18 cellular contexts compared by ENCODE assay signal in the genomic region with DNA sequence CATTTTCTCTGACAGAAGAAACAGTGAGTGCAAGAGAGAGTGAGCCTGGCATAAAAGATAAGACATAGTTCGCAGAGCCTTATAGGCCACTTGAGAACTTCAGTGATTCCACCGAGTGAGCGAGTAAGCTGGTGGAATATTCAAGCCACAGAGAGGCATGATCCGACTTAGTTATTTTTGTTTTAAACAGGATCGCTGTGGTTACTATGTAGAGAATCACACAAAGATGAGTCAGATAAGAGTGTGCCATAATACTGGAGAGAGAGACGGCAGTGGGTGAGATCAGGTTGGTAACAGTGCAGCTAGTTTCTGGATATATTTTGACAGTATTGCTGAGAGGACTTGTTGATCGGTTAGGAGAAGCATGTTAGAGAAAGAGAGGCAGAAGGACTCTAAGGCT.
DNase-seq lines count a peak whose midpoint lies in the region; ATAC-seq and TF ChIP-seq lines count a peak whose summit lies in the region.
"Had no signal": no experiment of that assay in that cellular context is flagged by ENCODE, and none has a peak within 500 bp of the region (broad histone marks: within the 10 kb centered on the region; RNA-seq: fewer than 3 reads in every experiment).

No MANE protein-coding gene starts in this region.

- no peak overlapping the region for H3K4me3 Mint-ChIP-seq in stimulated activated naive CD8-positive, alpha-beta T cell treated with anti-CD3 and anti-CD28 coated beads, Interleukin-15, amount 100 ng/mL, for 72 hours
- H3K4me3 Mint-ChIP-seq in activated CD8-positive, alpha-beta T cell treated with anti-CD3 and anti-CD28 coated beads for 36 hours, result no peak overlapping the region
- H3K4me3 Mint-ChIP-seq: T-cell, WTC11 had no signal

- DNase-seq in AG09309 (ENCODE audit: low read depth) (peak; percentile 52), HS-5 (ENCODE audit: low read depth) (peak; percentile 3), astrocyte of the spinal cord (ENCODE audit: low read depth, low spot score) (peak; percentile 21), kidney tubule cell (ENCODE audit: low spot score) (peak; percentile 74), KBM-7 (no peak), UCSD-AML1 (lab: John Stamatoyannopoulos, UW; ENCODE audit: unreplicated experiment) (no peak)
- DNase-seq in stimulated activated naive CD8-positive, alpha-beta T cell treated with anti-CD3 and anti-CD28 coated beads, Interleukin-15, amount 100 ng/mL, for 72 hours, result no peak
- no peak for DNase-seq in activated CD8-positive, alpha-beta T cell treated with anti-CD3 and anti-CD28 coated beads for 36 hours
- DNase-seq: activated effector memory CD4-positive, alpha-beta T cell treated with Interleukin-2 at 50 U/mL for 16 hours; AML-193; anterior cingulate cortex; Kasumi-1; NCI-H1436; Peyer's patch; stomach; T-cell; uterus had no signal

- intact Hi-C loops in activated CD8-positive, alpha-beta T cell treated with anti-CD3 and anti-CD28 coated beads for 36 hours (cut with micrococcal nuclease), result no loop called here

- no peaks in the 10 kb centered on the region for H3K4me1 Mint-ChIP-seq in stimulated activated naive CD8-positive, alpha-beta T cell treated with anti-CD3 and anti-CD28 coated beads, Interleukin-15, amount 100 ng/mL, for 72 hours
- no peaks in the 10 kb centered on the region for H3K4me1 Mint-ChIP-seq in activated CD8-positive, alpha-beta T cell treated with anti-CD3 and anti-CD28 coated beads for 36 hours (ENCODE audit: low read depth)
- H3K4me1 Mint-ChIP-seq: T-cell had no signal

- H3K36me3 Mint-ChIP-seq in activated CD8-positive, alpha-beta T cell treated with anti-CD3 and anti-CD28 coated beads for 36 hours (ENCODE audit: low read depth), result no peaks in the 10 kb centered on the region
- H3K36me3 Mint-ChIP-seq: T-cell, WTC11 had no signal

- no peaks in the 10 kb centered on the region for H3K27me3 Mint-ChIP-seq in stimulated activated naive CD8-positive, alpha-beta T cell treated with anti-CD3 and anti-CD28 coated beads, Interleukin-15, amount 100 ng/mL, for 72 hours
- no peaks in the 10 kb centered on the region for H3K27me3 Mint-ChIP-seq in activated CD8-positive, alpha-beta T cell treated with anti-CD3 and anti-CD28 coated beads for 36 hours

- in situ Hi-C loops in astrocyte of the spinal cord (cut with HindIII; ENCODE audit: low sequenced_read_pairs), result no loop called here
- in situ Hi-C loops in KBM-7 (cut with MboI; ENCODE audit: low pct_unique_long_range_greater_than_20kb, low sequenced_read_pairs), result no loop called here

- H3K4me3 ChIP-seq in AG09309 (ENCODE audit: control insufficient read depth, low read depth, low read length) (no peak overlapping the region), astrocyte of the spinal cord (ENCODE audit: low read depth, low read length) (no peak overlapping the region)
- H3K4me3 ChIP-seq: Peyer's patch, stomach, uterus had no signal

- no peaks in the 10 kb centered on the region for H3K9me3 Mint-ChIP-seq in stimulated activated naive CD8-positive, alpha-beta T cell treated with anti-CD3 and anti-CD28 coated beads, Interleukin-15, amount 100 ng/mL, for 72 hours
- no peaks in the 10 kb centered on the region for H3K9me3 Mint-ChIP-seq in activated CD8-positive, alpha-beta T cell treated with anti-CD3 and anti-CD28 coated beads for 36 hours
- H3K9me3 Mint-ChIP-seq: WTC11 had no signal

- CTCF ChIA-PET in activated CD8-positive, alpha-beta T cell treated with anti-CD3 and anti-CD28 coated beads for 36 hours (lab: Charles Lee), result no interaction called here

- no peak for ATAC-seq in stimulated activated naive CD8-positive, alpha-beta T cell treated with anti-CD3 and anti-CD28 coated beads, Interleukin-15, amount 100 ng/mL, for 72 hours
- ATAC-seq in activated CD8-positive, alpha-beta T cell treated with anti-CD3 and anti-CD28 coated beads for 36 hours, result no peak
- ATAC-seq: T-cell, WTC11 had no signal

- POLR2A ChIA-PET in activated CD8-positive, alpha-beta T cell treated with anti-CD3 and anti-CD28 coated beads for 36 hours (lab: Charles Lee), result no interaction called here

- TF ChIP-seq CTCF in AG09309 (IDR thresholded peaks at IDR 0.05; ENCODE audit: control insufficient read depth, insufficient read depth, low read depth, low read length, missing control alignments), result no peak
- TF ChIP-seq CTCF in astrocyte of the spinal cord (IDR thresholded peaks at IDR 0.05; ENCODE audit: low read depth, low read length), result no peak
- TF ChIP-seq CTCF in activated CD8-positive, alpha-beta T cell treated with anti-CD3 and anti-CD28 coated beads for 36 hours (IDR thresholded peaks at IDR 0.05), result no peak

- no peak overlapping the region for H3K27ac Mint-ChIP-seq in stimulated activated naive CD8-positive, alpha-beta T cell treated with anti-CD3 and anti-CD28 coated beads, Interleukin-15, amount 100 ng/mL, for 72 hours
- no peak overlapping the region for H3K27ac Mint-ChIP-seq in activated CD8-positive, alpha-beta T cell treated with anti-CD3 and anti-CD28 coated beads for 36 hours
- H3K27ac Mint-ChIP-seq: T-cell, WTC11 had no signal

Comparison
In these comparisons a context has a peak if more than half of its experiments do, and no peak if none do; other contexts are left out.
1. DNase-seq: peak in AG09309 (single experiment), HS-5 (single experiment), astrocyte of the spinal cord (single experiment) and kidney tubule cell (single experiment); none in stimulated activated naive CD8-positive, alpha-beta T cell treated with anti-CD3 and anti-CD28 coated beads, Interleukin-15, amount 100 ng/mL, for 72 hours (0 of 2), KBM-7 (single experiment), activated CD8-positive, alpha-beta T cell treated with anti-CD3 and anti-CD28 coated beads for 36 hours (single experiment) and UCSD-AML1 (single experiment).